Comparison of ENCODE assay signal across 1 cellular context in genomic region chr17:12099412-12099811, GRCh38.
TF ChIP-seq lines count a peak whose summit lies in the region.

No MANE protein-coding gene starts in this region.

TF ChIP-seq in HepG2, 621 proteins besides CTCF, POLR2A, EP300 and RAD21 (continued from another document):
- TF ChIP-seq TFDP1 (CRISPR knock-in tag; IDR thresholded peaks at IDR 0.05; ENCODE audit: borderline replicate concordance) (no peak), ARNTL (CRISPR knock-in tag; IDR thresholded peaks at IDR 0.05) (no peak), ZNF644 (CRISPR knock-in tag; IDR thresholded peaks at IDR 0.05; ENCODE audit: low read depth) (peak; percentile 71; the same call in 1 of the 2 replicates), ASH2L (IDR thresholded peaks at IDR 0.05; ENCODE audit: insufficient read length, low read depth, low read length) (no peak)
TF ChIP-seq in HepG2: peak in this region for 3.
